ENCODE assay signal across 1 cellular context in genomic region chr7:12687213-12688171, GRCh38.
TF ChIP-seq lines count a peak whose summit lies in the region.

A gene with protein sequence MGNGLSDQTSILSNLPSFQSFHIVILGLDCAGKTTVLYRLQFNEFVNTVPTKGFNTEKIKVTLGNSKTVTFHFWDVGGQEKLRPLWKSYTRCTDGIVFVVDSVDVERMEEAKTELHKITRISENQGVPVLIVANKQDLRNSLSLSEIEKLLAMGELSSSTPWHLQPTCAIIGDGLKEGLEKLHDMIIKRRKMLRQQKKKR (plus strand): TSS chr7:12687633. CDS start chr7:12688255, 622 bp downstream.

TF ChIP-seq in K562, 482 proteins besides CTCF, POLR2A, EP300 and RAD21 (continued from another document and continues in another):
- no peak for TF ChIP-seq XRCC3 (IDR thresholded peaks at IDR 0.05)
- 0 out of 2 replicates have a peak, but pooled peaks have one; percentile 40 for TF ChIP-seq ETV5 (CRISPR knock-in tag; IDR thresholded peaks at IDR 0.05; ENCODE audit: low read depth)
- TF ChIP-seq, protein P1, sequence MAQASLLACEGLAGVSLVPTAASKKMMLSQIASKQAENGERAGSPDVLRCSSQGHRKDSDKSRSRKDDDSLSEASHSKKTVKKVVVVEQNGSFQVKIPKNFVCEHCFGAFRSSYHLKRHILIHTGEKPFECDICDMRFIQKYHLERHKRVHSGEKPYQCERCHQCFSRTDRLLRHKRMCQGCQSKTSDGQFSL (CRISPR knock-in tag; IDR thresholded peaks at IDR 0.05), result no peak
- TF ChIP-seq, protein P1 (tag; IDR thresholded peaks at IDR 0.05), result no peak
- peak; percentile 13; the same call in 1 of the 2 replicates for TF ChIP-seq RFX1 (IDR thresholded peaks at IDR 0.05)
- no peak for TF ChIP-seq IFI16 (CRISPR knock-in tag; IDR thresholded peaks at IDR 0.05)
- no peak for TF ChIP-seq ZBTB5 (IDR thresholded peaks at IDR 0.05)
- TF ChIP-seq ZNF584 (CRISPR knock-in tag; IDR thresholded peaks at IDR 0.05; ENCODE audit: low read depth), result no peak
- TF ChIP-seq, protein P2, sequence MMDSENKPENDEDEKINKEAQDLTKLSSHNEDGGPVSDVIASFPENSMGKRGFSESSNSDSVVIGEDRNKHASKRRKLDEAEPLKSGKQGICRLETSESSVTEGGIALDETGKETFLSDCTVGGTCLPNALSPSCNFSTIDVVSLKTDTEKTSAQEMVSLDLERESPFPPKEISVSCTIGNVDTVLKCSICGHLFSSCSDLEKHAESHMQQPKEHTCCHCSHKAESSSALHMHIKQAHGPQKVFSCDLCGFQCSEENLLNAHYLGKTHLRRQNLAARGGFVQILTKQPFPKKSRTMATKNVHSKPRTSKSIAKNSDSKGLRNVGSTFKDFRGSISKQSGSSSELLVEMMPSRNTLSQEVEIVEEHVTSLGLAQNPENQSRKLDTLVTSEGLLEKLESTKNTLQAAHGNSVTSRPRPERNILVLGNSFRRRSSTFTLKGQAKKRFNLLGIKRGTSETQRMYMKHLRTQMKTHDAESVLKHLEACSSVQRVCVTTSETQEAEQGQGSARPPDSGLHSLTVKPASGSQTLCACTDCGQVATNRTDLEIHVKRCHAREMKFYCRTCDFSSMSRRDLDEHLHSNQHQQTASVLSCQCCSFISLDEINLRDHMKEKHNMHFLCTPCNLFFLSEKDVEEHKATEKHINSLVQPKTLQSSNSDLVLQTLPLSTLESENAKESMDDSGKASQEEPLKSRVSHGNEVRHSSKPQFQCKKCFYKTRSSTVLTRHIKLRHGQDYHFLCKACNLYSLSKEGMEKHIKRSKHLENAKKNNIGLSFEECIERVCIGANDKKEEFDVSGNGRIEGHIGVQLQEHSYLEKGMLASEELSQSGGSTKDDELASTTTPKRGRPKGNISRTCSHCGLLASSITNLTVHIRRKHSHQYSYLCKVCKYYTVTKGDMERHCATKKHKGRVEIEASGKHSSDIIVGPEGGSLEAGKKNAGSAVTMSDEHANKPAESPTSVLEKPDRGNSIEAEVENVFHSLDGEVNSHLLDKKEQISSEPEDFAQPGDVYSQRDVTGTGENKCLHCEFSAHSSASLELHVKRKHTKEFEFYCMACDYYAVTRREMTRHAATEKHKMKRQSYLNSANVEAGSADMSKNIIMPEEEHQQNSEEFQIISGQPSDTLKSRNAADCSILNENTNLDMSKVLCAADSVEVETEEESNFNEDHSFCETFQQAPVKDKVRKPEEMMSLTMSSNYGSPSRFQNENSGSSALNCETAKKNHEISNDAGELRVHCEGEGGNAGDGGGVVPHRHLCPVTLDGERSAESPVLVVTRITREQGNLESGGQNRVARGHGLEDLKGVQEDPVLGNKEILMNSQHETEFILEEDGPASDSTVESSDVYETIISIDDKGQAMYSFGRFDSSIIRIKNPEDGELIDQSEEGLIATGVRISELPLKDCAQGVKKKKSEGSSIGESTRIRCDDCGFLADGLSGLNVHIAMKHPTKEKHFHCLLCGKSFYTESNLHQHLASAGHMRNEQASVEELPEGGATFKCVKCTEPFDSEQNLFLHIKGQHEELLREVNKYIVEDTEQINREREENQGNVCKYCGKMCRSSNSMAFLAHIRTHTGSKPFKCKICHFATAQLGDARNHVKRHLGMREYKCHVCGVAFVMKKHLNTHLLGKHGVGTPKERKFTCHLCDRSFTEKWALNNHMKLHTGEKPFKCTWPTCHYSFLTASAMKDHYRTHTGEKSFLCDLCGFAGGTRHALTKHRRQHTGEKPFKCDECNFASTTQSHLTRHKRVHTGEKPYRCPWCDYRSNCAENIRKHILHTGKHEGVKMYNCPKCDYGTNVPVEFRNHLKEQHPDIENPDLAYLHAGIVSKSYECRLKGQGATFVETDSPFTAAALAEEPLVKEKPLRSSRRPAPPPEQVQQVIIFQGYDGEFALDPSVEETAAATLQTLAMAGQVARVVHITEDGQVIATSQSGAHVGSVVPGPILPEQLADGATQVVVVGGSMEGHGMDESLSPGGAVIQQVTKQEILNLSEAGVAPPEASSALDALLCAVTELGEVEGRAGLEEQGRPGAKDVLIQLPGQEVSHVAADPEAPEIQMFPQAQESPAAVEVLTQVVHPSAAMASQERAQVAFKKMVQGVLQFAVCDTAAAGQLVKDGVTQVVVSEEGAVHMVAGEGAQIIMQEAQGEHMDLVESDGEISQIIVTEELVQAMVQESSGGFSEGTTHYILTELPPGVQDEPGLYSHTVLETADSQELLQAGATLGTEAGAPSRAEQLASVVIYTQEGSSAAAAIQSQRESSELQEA (IDR thresholded peaks at IDR 0.05; ENCODE audit: low read depth), result no peak
- TF ChIP-seq ZNF445 (CRISPR knock-in tag; IDR thresholded peaks at IDR 0.05; ENCODE audit: low read depth), result no peak
- no peak for TF ChIP-seq RBM15 (IDR thresholded peaks at IDR 0.05; ENCODE audit: insufficient read depth, low read length)
- no peak for TF ChIP-seq PCBP2 (IDR thresholded peaks at IDR 0.05; ENCODE audit: low read depth, low read length, poor library complexity, severe bottlenecking)
- TF ChIP-seq SFPQ (IDR thresholded peaks at IDR 0.05; ENCODE audit: low read depth, low read length), result no peak
- no peak for TF ChIP-seq EZH2 (IDR thresholded peaks at IDR 0.05; ENCODE audit: borderline replicate concordance, low read depth, low read length)
- TF ChIP-seq OTX1 (CRISPR knock-in tag; IDR thresholded peaks at IDR 0.05), result no peak
- peak in 1 of 2 experiments; percentile 81; a peak in 2 of 4 replicates for TF ChIP-seq MAZ (CRISPR knock-in tag; conservative IDR thresholded peaks at IDR 0.05 in 1 of 2, IDR thresholded peaks at IDR 0.05 in 1 of 2)
- no peak for TF ChIP-seq ETV1 (tag; conservative IDR thresholded peaks at IDR 0.05; ENCODE audit: low read depth)
- TF ChIP-seq RCOR1 (IDR thresholded peaks at IDR 0.05; ENCODE audit: borderline replicate concordance in 1 of 2, low read depth in 2 of 2, low read length in 2 of 2), result peak; percentile 22 to 70; a peak in 2 of 4 replicates
- TF ChIP-seq ZNF324 (CRISPR knock-in tag; IDR thresholded peaks at IDR 0.05), result 0 out of 2 replicates have a peak, but pooled peaks have one; percentile 6
- TF ChIP-seq PRDM10 (IDR thresholded peaks at IDR 0.05; ENCODE audit: partially characterized antibody), result no peak
- no peak for TF ChIP-seq ELF2 (CRISPR knock-in tag; IDR thresholded peaks at IDR 0.05)
- no peak for TF ChIP-seq ELK3 (CRISPR knock-in tag; IDR thresholded peaks at IDR 0.05)
- TF ChIP-seq DNMT1 (IDR thresholded peaks at IDR 0.05), result no peak
- no peak for TF ChIP-seq ZNF280A (IDR thresholded peaks at IDR 0.05; ENCODE audit: low read depth, partially characterized antibody)
- no peak for TF ChIP-seq SMAD3 (CRISPR knock-in tag; conservative IDR thresholded peaks at IDR 0.05)
- TF ChIP-seq MXD1 (CRISPR knock-in tag; IDR thresholded peaks at IDR 0.05; ENCODE audit: borderline replicate concordance, poor library complexity, severe bottlenecking), result no peak
- TF ChIP-seq RFX5 (IDR thresholded peaks at IDR 0.05; ENCODE audit: low read depth, low read length), result 0 out of 2 replicates have a peak, but pooled peaks have one; percentile 19
- no peak for TF ChIP-seq U2AF2 (optimal IDR thresholded peaks at IDR 0.05; ENCODE audit: low read depth, low read length)
- TF ChIP-seq NCOA4 (IDR thresholded peaks at IDR 0.05; ENCODE audit: partially characterized antibody), result no peak
